In the genomic region with DNA sequence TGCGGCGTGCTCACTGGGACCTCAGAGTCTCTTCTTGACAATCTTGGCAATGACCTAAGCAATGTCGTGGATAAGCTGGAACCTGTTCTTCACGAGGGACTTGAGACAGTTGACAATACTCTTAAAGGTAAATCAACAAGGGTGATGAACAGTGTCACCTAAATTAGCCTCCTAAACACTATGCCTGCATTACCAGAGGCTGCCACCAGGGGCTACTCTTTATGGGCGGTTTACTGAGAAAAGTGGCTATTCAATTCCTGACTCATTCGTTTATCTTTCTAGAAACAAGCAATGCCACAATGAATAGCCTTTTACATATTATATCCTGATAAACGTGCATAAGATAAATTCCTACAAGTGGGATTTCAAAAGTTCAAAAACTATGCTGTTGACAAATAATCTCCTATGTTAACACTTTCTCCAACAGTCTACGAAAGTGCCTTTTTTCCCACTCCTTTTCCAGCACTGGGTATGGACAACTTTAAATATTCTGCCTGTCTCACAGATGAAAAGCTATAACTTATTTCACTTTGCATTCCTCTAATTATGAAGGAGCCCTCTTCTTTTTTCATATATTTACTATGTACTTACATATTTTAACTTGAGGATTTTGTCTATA, we compare ENCODE assay signal across 11 cellular contexts. TPM values are rescaled to one million over a fixed set of nuclear protein-coding genes. Genes with fewer than 3 reads are reported as not detected.
DNase-seq lines count a peak whose midpoint lies in the region; ATAC-seq, FAIRE-seq and TF ChIP-seq lines count a peak whose summit lies in the region.
"Had no signal": no experiment of that assay in that cellular context is flagged by ENCODE, and none has a peak within 500 bp of the region (broad histone marks: within the 10 kb centered on the region; RNA-seq: fewer than 3 reads in every experiment).

No MANE protein-coding gene starts in this region.

- H3K4me1 ChIP-seq in A549 = no peaks in the 10 kb centered on the region
- H3K4me1 ChIP-seq: gastrocnemius medialis, right atrium auricular region had no signal

- no peak for ATAC-seq in A549
- no peak for ATAC-seq in HG02642 (IDR thresholded peaks at IDR 0.05; ENCODE audit: poor library complexity, unreplicated experiment)
- no peak for ATAC-seq in GM21529 (IDR thresholded peaks at IDR 0.05; ENCODE audit: unreplicated experiment)
- no peak for ATAC-seq in HG02623 (IDR thresholded peaks at IDR 0.05; ENCODE audit: unreplicated experiment)
- ATAC-seq: gastrocnemius medialis had no signal

- POLR2A ChIA-PET in A549 (lab: Yijun Ruan, JAX) = no interaction called here

- peak in 1 of 2 experiments; percentile 29 for DNase-seq in A549 (ENCODE audit: low read depth in 1 of 2, low spot score in 1 of 2)
- DNase-seq in ELF-1 (ENCODE audit: low read depth, low spot score) = peak; percentile 28
- DNase-seq in SK-MEL-5 (ENCODE audit: low read depth, low spot score) = peak; percentile 37
- DNase-seq in iPS-NIHi11 (ENCODE audit: low spot score) = peak; percentile 63
- no peak for DNase-seq in NCI-H524 treated with DMSO at 0.1 percent for 48 hours (lab: John Stamatoyannopoulos, UW)
- DNase-seq: gastrocnemius medialis, NCI-H226 had no signal

- no peak for TF ChIP-seq RAD21 in A549 (conservative IDR thresholded peaks at IDR 0.05 in 1 of 2, IDR thresholded peaks at IDR 0.05 in 1 of 2)

- TF ChIP-seq POLR2A in A549 (IDR thresholded peaks at IDR 0.05; ENCODE audit: low read length) = no peak

- no peak overlapping the region for H3K4me2 ChIP-seq in A549

- no peak overlapping the region for H3K27ac ChIP-seq in A549
- H3K27ac ChIP-seq: gastrocnemius medialis, right atrium auricular region had no signal

- H3K9me3 ChIP-seq in A549 = peaks cover 19% of the 10 kb centered on the region

- TF ChIP-seq CTCF in A549 (IDR thresholded peaks at IDR 0.05) = peak; percentile 1; the same call in 1 of the 3 replicates

- WGBS in A549 (ENCODE audit: missing lambda C conversion rate) = 44% methylated on average over 8 of the region's 8 CpGs

- FAIRE-seq in A549 (lab: Jason Lieb, UNC) = no peak

- CTCF ChIA-PET in A549 (lab: Yijun Ruan, JAX) = interaction anchor here (0.7 to 1.1 kb wide), 3 partner anchors 10 to 98 kb away, joined by 3 read pairs; no protein-coding TSS in a partner anchor

- no peak overlapping the region for H3K4me3 ChIP-seq in A549
- H3K4me3 ChIP-seq: gastrocnemius medialis, right atrium auricular region had no signal

- no peak for TF ChIP-seq EP300 in A549 (IDR thresholded peaks at IDR 0.05)

- in situ Hi-C loops in SK-MEL-5 (cut with HindIII; ENCODE audit: low pct_unique_long_range_greater_than_20kb, low sequenced_read_pairs) = no loop called here

TF ChIP-seq in A549, 52 proteins besides CTCF, POLR2A, EP300 and RAD21:
- TF ChIP-seq ZNF302 (CRISPR knock-in tag; IDR thresholded peaks at IDR 0.05) (no peak), FOSB (CRISPR knock-in tag; IDR thresholded peaks at IDR 0.05) (no peak), EHF (CRISPR knock-in tag; IDR thresholded peaks at IDR 0.05) (no peak), NR3C1 (IDR thresholded peaks at IDR 0.05) (no peak), HOXB5 (CRISPR knock-in tag; IDR thresholded peaks at IDR 0.05) (no peak), PHF8 (IDR thresholded peaks at IDR 0.05; ENCODE audit: borderline replicate concordance, low read depth) (no peak), JUNB (IDR thresholded peaks at IDR 0.05) (no peak), CBX8 (IDR thresholded peaks at IDR 0.05) (no peak), CBX2 (IDR thresholded peaks at IDR 0.05; ENCODE audit: borderline replicate concordance, low read depth) (no peak), MYC (IDR thresholded peaks at IDR 0.05; ENCODE audit: borderline replicate concordance, low read length) (no peak), ZFP36 (IDR thresholded peaks at IDR 0.05; ENCODE audit: borderline replicate concordance, partially characterized antibody) (no peak), KDM1A (IDR thresholded peaks at IDR 0.05; ENCODE audit: low read depth) (no peak), KDM5A (IDR thresholded peaks at IDR 0.05) (no peak), ZSCAN20 (CRISPR knock-in tag; IDR thresholded peaks at IDR 0.05) (no peak)
- TF ChIP-seq, protein P1, sequence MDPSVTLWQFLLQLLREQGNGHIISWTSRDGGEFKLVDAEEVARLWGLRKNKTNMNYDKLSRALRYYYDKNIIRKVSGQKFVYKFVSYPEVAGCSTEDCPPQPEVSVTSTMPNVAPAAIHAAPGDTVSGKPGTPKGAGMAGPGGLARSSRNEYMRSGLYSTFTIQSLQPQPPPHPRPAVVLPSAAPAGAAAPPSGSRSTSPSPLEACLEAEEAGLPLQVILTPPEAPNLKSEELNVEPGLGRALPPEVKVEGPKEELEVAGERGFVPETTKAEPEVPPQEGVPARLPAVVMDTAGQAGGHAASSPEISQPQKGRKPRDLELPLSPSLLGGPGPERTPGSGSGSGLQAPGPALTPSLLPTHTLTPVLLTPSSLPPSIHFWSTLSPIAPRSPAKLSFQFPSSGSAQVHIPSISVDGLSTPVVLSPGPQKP (IDR thresholded peaks at IDR 0.05; ENCODE audit: low read depth, low read length) = no peak
- TF ChIP-seq, protein P2, sequence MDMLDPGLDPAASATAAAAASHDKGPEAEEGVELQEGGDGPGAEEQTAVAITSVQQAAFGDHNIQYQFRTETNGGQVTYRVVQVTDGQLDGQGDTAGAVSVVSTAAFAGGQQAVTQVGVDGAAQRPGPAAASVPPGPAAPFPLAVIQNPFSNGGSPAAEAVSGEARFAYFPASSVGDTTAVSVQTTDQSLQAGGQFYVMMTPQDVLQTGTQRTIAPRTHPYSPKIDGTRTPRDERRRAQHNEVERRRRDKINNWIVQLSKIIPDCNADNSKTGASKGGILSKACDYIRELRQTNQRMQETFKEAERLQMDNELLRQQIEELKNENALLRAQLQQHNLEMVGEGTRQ (IDR thresholded peaks at IDR 0.05) = no peak
- TF ChIP-seq, protein P3, sequence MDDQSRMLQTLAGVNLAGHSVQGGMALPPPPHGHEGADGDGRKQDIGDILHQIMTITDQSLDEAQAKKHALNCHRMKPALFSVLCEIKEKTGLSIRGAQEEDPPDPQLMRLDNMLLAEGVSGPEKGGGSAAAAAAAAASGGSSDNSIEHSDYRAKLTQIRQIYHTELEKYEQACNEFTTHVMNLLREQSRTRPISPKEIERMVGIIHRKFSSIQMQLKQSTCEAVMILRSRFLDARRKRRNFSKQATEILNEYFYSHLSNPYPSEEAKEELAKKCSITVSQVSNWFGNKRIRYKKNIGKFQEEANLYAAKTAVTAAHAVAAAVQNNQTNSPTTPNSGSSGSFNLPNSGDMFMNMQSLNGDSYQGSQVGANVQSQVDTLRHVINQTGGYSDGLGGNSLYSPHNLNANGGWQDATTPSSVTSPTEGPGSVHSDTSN (IDR thresholded peaks at IDR 0.05) = no peak
- TF ChIP-seq, protein P4, sequence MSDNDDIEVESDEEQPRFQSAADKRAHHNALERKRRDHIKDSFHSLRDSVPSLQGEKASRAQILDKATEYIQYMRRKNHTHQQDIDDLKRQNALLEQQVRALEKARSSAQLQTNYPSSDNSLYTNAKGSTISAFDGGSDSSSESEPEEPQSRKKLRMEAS (IDR thresholded peaks at IDR 0.05) = no peak
- TF ChIP-seq, protein P5, sequence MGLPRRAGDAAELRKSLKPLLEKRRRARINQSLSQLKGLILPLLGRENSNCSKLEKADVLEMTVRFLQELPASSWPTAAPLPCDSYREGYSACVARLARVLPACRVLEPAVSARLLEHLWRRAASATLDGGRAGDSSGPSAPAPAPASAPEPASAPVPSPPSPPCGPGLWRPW (IDR thresholded peaks at IDR 0.05) = no peak
TF ChIP-seq in A549: peak in this region for 0.

RNA-seq across cellular contexts. Expression of a gene that starts 1.3 kb away (rescaled TPM):
- polyA plus RNA-seq in A549 (2011; rRNA removed) (0.16 TPM in 1 of 2 replicates, not detected in the other), A549 (2017; fragmentation: RNase III; extraction: RNeasy Plus Mini Kit Qiagen cat#74134 plus additional on column Dnase treatment) (not detected in 3 replicates)
- polyA plus RNA-seq in A549 (2012; cell fraction: cytosol; rRNA removed) = 0.07 and 0.08 TPM in 2 replicates
- polyA plus RNA-seq in A549 (2012; cell fraction: nucleus; rRNA removed) = not detected in 2 replicates
- polyA minus RNA-seq in A549 (2011; rRNA and poly(A)+ RNA removed) = 0.74 TPM in 1 of 2 replicates, not detected in the other
- total RNA-seq in SK-MEL-5 (2014; rRNA removed; shearing (Covaris generic)) = not detected in 2 replicates
- polyA plus RNA-seq in SK-MEL-5 (2015; cell fraction: cytosol; rRNA removed) = not detected in 2 replicates
- not detected in 2 replicates for polyA plus RNA-seq in SK-MEL-5 (2015; cell fraction: nucleus; rRNA removed)
- total RNA-seq: gastrocnemius medialis, right atrium auricular region had no signal

RNA-seq across cellular contexts. Expression of a gene that starts 47.9 kb away (rescaled TPM):
- polyA plus RNA-seq in A549 (2011; rRNA removed) (not detected in 2 replicates), A549 (2017; fragmentation: RNase III; extraction: RNeasy Plus Mini Kit Qiagen cat#74134 plus additional on column Dnase treatment) (not detected in 3 replicates)
- polyA plus RNA-seq in A549 (2012; cell fraction: cytosol; rRNA removed) = not detected in 2 replicates
- polyA plus RNA-seq in A549 (2012; cell fraction: nucleus; rRNA removed) = not detected in 2 replicates
- polyA minus RNA-seq in A549 (2011; rRNA and poly(A)+ RNA removed) = not detected in 2 replicates
- not detected in 2 replicates for total RNA-seq in SK-MEL-5 (2014; rRNA removed; shearing (Covaris generic))
- not detected in 2 replicates for polyA plus RNA-seq in SK-MEL-5 (2015; cell fraction: cytosol; rRNA removed)
- polyA plus RNA-seq in SK-MEL-5 (2015; cell fraction: nucleus; rRNA removed) = not detected in 2 replicates
- total RNA-seq: gastrocnemius medialis, right atrium auricular region had no signal
